14 cellular contexts compared by ENCODE assay signal in the genomic region with DNA sequence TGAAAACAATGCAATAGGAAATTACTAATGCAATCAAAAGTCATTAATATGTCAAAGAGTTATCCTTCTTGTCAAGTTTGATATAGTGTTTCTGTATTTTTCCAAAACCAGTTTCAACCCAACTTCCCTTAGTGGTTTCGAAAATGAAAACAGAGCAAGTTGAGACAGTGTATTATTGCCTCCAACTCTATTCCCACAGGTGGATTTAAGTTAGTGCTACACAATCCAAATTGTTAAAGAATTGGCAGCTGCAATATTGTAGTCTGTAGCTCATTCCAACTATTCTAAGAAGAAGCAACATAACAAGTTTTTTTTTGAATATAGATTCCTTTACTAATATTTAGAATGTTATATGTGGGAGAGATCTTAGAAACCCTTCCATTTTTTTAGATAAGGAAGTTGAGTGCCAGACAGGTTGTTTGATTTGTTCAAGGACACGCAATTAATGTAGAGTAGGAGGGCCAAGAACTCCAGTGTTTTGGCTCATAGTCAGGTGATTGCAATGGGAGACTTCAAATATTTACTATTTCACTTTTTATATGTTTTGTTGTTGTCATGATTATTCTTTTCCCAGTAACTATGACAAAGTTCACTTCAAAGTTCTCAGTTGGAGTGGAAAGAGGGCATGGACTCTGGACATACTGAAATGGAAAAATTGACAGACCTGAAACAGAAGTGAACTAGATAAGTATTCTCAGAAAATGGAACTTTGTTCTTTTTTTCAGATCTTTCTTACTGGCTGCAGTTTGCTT.
"Had no signal": no experiment of that assay in that cellular context is flagged by ENCODE, and none has a peak within 500 bp of the region (broad histone marks: within the 10 kb centered on the region; RNA-seq: fewer than 3 reads in every experiment).

No MANE protein-coding gene starts in this region.

- DNase-seq: activated CD4-positive, alpha-beta T cell treated with anti-CD3 and anti-CD28 coated beads, Interleukin-2, amount 10 ng/mL, durations not matched to agents 24 days and 14 days; activated CD8-positive, alpha-beta memory T cell treated with anti-CD3 and anti-CD28 coated beads, Interleukin-2, amount 50 U/mL, for 48 hours; activated gamma-delta T cell; activated T-cell treated with anti-CD3 and anti-CD28 coated beads, Interleukin-2, amount 50 U/mL, for 72 hours; amniotic stem cell; cortex of kidney; effector CD4-positive, alpha-beta T cell; gastrocnemius medialis; stimulated activated CD4-positive, alpha-beta T cell treated with anti-CD3 and anti-CD28 coated beads, Interleukin-12 subunit alpha, Interleukin-12 subunit beta, amount 100 ng/mL, for 4 hours; stimulated activated CD4-positive, alpha-beta T cell treated with anti-CD3 and anti-CD28 coated beads, Interleukin-2, amount 100 ng/mL, for 24 hours; T-helper 17 cell; tibial artery had no signal

- H3K4me1 ChIP-seq: gastrocnemius medialis, tibial artery had no signal

- H3K9me3 ChIP-seq: gastrocnemius medialis, tibial artery, vagina had no signal

- H3K4me3 ChIP-seq: gastrocnemius medialis, tibial artery, vagina had no signal

- H3K36me3 ChIP-seq: gastrocnemius medialis, tibial artery, vagina had no signal

- H3K27ac ChIP-seq: gastrocnemius medialis, tibial artery, vagina had no signal

- H3K27me3 ChIP-seq: gastrocnemius medialis, tibial artery, vagina had no signal

- ATAC-seq: activated naive CD4-positive, alpha-beta T cell treated with anti-CD3 and anti-CD28 coated beads, Interleukin-2, amount 50 U/mL, for 72 hours; activated T-cell treated with anti-CD3 and anti-CD28 coated beads, Interleukin-2, amount 50 U/mL, for 72 hours; T-helper 17 cell had no signal
